Comparison of ENCODE assay signal across 25 cellular contexts in the genomic region with DNA sequence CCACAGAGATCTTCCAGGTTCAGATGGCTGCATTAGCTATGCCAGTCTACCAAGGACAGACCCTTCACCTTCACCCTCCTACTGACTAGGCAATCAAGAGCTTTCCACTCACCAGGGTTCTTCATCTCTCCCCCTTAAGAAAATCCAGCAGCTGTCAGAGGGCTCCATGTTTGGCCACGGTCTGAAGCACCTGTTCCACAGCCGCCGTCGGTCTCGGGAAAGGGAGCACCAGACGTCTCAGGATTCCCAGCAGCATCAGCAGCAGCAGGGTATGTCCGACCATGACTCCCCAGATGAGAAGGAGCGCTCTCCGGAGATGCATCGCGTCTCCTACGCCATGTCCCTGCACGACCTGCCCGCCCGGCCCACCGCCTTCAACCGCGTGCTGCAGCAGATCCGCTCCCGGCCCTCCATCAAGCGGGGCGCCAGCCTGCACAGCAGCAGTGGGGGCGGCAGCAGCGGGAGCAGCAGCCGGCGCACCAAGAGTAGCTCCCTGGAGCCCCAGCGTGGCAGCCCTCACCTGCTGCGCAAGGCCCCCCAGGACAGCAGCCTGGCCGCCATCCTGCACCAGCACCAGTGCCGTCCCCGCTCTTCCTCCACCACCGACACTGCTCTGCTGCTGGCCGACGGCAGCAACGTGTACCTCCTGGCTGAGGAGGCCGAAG.
"Had no signal": no experiment of that assay in that cellular context is flagged by ENCODE, and none has a peak within 500 bp of the region (broad histone marks: within the 10 kb centered on the region; RNA-seq: fewer than 3 reads in every experiment).

No MANE protein-coding gene starts in this region.

- FAIRE-seq: endothelial cell of umbilical vein, urothelium cell line had no signal

- H3K9me3 Mint-ChIP-seq: activated B cell treated with CpG ODN at 0.5 μM for 24 hours; activated CD4-positive, alpha-beta T cell treated with anti-CD3 and anti-CD28 coated beads, Interleukin-2, amount 10 ng/mL, durations not matched to agents 24 days and 14 days; activated naive CD8-positive, alpha-beta T cell treated with anti-CD3 and anti-CD28 coated beads, Interleukin-2, amount 50 U/mL, for 24 hours; brain; central memory CD8-positive, alpha-beta T cell; naive thymus-derived CD4-positive, alpha-beta T cell; T-cell had no signal

- H3K4me3 ChIP-seq: esophagus muscularis mucosa, gastroesophageal sphincter, heart left ventricle, left ventricle myocardium inferior, tibial artery had no signal

- ATAC-seq: activated naive CD8-positive, alpha-beta T cell treated with anti-CD3 and anti-CD28 coated beads, Interleukin-2, amount 50 U/mL, for 24 hours; gastroesophageal sphincter; heart left ventricle; naive thymus-derived CD4-positive, alpha-beta T cell; SK-N-SH treated with all-trans-retinoic acid at 6 μM for 48 hours; T-cell had no signal

- H3K4me3 Mint-ChIP-seq: activated B cell treated with CpG ODN at 0.5 μM for 24 hours; activated CD4-positive, alpha-beta T cell treated with anti-CD3 and anti-CD28 coated beads, Interleukin-2, amount 10 ng/mL, durations not matched to agents 24 days and 14 days; activated naive CD8-positive, alpha-beta T cell treated with anti-CD3 and anti-CD28 coated beads, Interleukin-2, amount 50 U/mL, for 24 hours; brain; central memory CD8-positive, alpha-beta T cell; naive thymus-derived CD4-positive, alpha-beta T cell; T-cell had no signal

- H3K79me2 ChIP-seq: parathyroid adenoma had no signal

- H3K9me3 ChIP-seq: esophagus muscularis mucosa, gastroesophageal sphincter, heart left ventricle, left ventricle myocardium inferior, neutrophil, tibial artery had no signal

- H3K9ac ChIP-seq: parathyroid adenoma had no signal

- H3K27me3 Mint-ChIP-seq: activated CD4-positive, alpha-beta T cell treated with anti-CD3 and anti-CD28 coated beads, Interleukin-2, amount 10 ng/mL, durations not matched to agents 24 days and 14 days; activated naive CD8-positive, alpha-beta T cell treated with anti-CD3 and anti-CD28 coated beads, Interleukin-2, amount 50 U/mL, for 24 hours; brain; central memory CD8-positive, alpha-beta T cell had no signal

- H3K27ac Mint-ChIP-seq: activated B cell treated with CpG ODN at 0.5 μM for 24 hours; activated CD4-positive, alpha-beta T cell treated with anti-CD3 and anti-CD28 coated beads, Interleukin-2, amount 10 ng/mL, durations not matched to agents 24 days and 14 days; activated naive CD8-positive, alpha-beta T cell treated with anti-CD3 and anti-CD28 coated beads, Interleukin-2, amount 50 U/mL, for 24 hours; naive thymus-derived CD4-positive, alpha-beta T cell had no signal

- H2AFZ ChIP-seq: parathyroid adenoma had no signal

- DNase-seq: activated B cell treated with CpG ODN at 0.5 μM for 24 hours; activated CD4-positive, alpha-beta T cell treated with anti-CD3 and anti-CD28 coated beads, Interleukin-2, amount 10 ng/mL, durations not matched to agents 24 days and 14 days; activated naive CD4-positive, alpha-beta T cell treated with Interleukin-2 at 50 U/mL for 16 hours; activated naive CD8-positive, alpha-beta T cell treated with anti-CD3 and anti-CD28 coated beads, Interleukin-2, amount 50 U/mL, for 24 hours; anterior cingulate cortex; cortex of kidney; effector CD8-positive, alpha-beta T cell; heart left ventricle; left ventricle myocardium inferior; naive thymus-derived CD4-positive, alpha-beta T cell; stimulated activated CD4-positive, alpha-beta T cell treated with anti-CD3 and anti-CD28 coated beads, Interleukin-12 subunit alpha, Interleukin-12 subunit beta, amount 100 ng/mL, for 4 hours; stimulated activated CD4-positive, alpha-beta T cell treated with anti-CD3 and anti-CD28 coated beads, Interleukin-1b, Interleukin-23, amount 100 ng/mL, for 48 hours; stimulated activated CD8-positive, alpha-beta memory T cell treated with anti-CD3 and anti-CD28 coated beads, Interleukin-4, amount 100 ng/mL, for 48 hours; stimulated activated naive CD4-positive, alpha-beta T cell; T-cell had no signal

- H3K27ac ChIP-seq: esophagus muscularis mucosa, gastroesophageal sphincter, heart left ventricle, left ventricle myocardium inferior, neutrophil, parathyroid adenoma, tibial artery had no signal

- H3K36me3 ChIP-seq: neutrophil had no signal

- H3K27me3 ChIP-seq: esophagus muscularis mucosa, gastroesophageal sphincter, heart left ventricle, neutrophil, tibial artery had no signal
